In genomic region chr15:70617911-70618287, GRCh38 we compare ENCODE assay signal across 16 cellular contexts.
"Had no signal": no experiment of that assay in that cellular context is flagged by ENCODE, and none has a peak within 500 bp of the region (broad histone marks: within the 10 kb centered on the region; RNA-seq: fewer than 3 reads in every experiment).

No MANE protein-coding gene starts in this region.

- ATAC-seq: body of pancreas; pancreas; stimulated activated effector memory CD8-positive, alpha-beta T cell treated with anti-CD3 and anti-CD28 coated beads, Interleukin-12 subunit alpha, Interleukin-12 subunit beta, amount 100 ng/mL, for 72 hours had no signal

- H3K9me3 ChIP-seq: body of pancreas, thoracic aorta had no signal

- H3K4me3 Mint-ChIP-seq: stimulated activated effector memory CD8-positive, alpha-beta T cell treated with anti-CD3 and anti-CD28 coated beads, Interleukin-12 subunit alpha, Interleukin-12 subunit beta, amount 100 ng/mL, for 72 hours had no signal

- DNase-seq: activated CD4-positive, alpha-beta T cell treated with anti-CD3 and anti-CD28 coated beads, Interleukin-2, amount 50 U/mL, for 48 hours; activated gamma-delta T cell; activated T-cell treated with anti-CD3 and anti-CD28 coated beads, Interleukin-2, amount 50 U/mL, for 48 hours; amygdala; body of pancreas; central memory CD4-positive, alpha-beta T cell; esophagus squamous epithelium; hypothalamus; left ventricle myocardium inferior; mesenchymal stem cell; pancreas; SW 1271 had no signal

- H3K36me3 Mint-ChIP-seq: activated naive CD4-positive, alpha-beta T cell treated with anti-CD3 and anti-CD28 coated beads, Interleukin-2, amount 50 U/mL, for 72 hours; stimulated activated effector memory CD8-positive, alpha-beta T cell treated with anti-CD3 and anti-CD28 coated beads, Interleukin-12 subunit alpha, Interleukin-12 subunit beta, amount 100 ng/mL, for 72 hours had no signal

- H3K4me1 Mint-ChIP-seq: stimulated activated effector memory CD8-positive, alpha-beta T cell treated with anti-CD3 and anti-CD28 coated beads, Interleukin-12 subunit alpha, Interleukin-12 subunit beta, amount 100 ng/mL, for 72 hours had no signal

- H3K27me3 ChIP-seq: body of pancreas, pancreas had no signal

- H3K36me3 ChIP-seq: esophagus squamous epithelium, left ventricle myocardium inferior, pancreas, thoracic aorta had no signal

- H3K4me3 ChIP-seq: body of pancreas, coronary artery, esophagus squamous epithelium, left ventricle myocardium inferior, pancreas, thoracic aorta had no signal

- H3K27ac Mint-ChIP-seq: activated naive CD4-positive, alpha-beta T cell treated with anti-CD3 and anti-CD28 coated beads, Interleukin-2, amount 50 U/mL, for 72 hours; stimulated activated effector memory CD8-positive, alpha-beta T cell treated with anti-CD3 and anti-CD28 coated beads, Interleukin-12 subunit alpha, Interleukin-12 subunit beta, amount 100 ng/mL, for 72 hours had no signal

- H3K4me1 ChIP-seq: esophagus squamous epithelium, left ventricle myocardium inferior had no signal

- H3K27ac ChIP-seq: body of pancreas, coronary artery, esophagus squamous epithelium, left ventricle myocardium inferior, pancreas, thoracic aorta had no signal
